Comparison of ENCODE assay signal across 8 cellular contexts in genomic region chr12:2682301-2683282, GRCh38.
DNase-seq lines count a peak whose midpoint lies in the region; ATAC-seq and TF ChIP-seq lines count a peak whose summit lies in the region.

No MANE protein-coding gene starts in this region.

- no peaks in the 10 kb centered on the region for H3K4me1 ChIP-seq in A673 (ENCODE audit: insufficient read depth, low read length, poor library complexity, severe bottlenecking)

- TF ChIP-seq CTCF in A673 (conservative IDR thresholded peaks at IDR 0.05; ENCODE audit: low read depth, low read length): peak; percentile 62
- TF ChIP-seq CTCF in foreskin fibroblast (IDR thresholded peaks at IDR 0.05; ENCODE audit: low read depth, low read length): peak; percentile 31

- H3K36me3 ChIP-seq in A673 (ENCODE audit: insufficient read depth, low read length, poor library complexity, severe bottlenecking): no peaks in the 10 kb centered on the region

- H3K27ac ChIP-seq in A673 (ENCODE audit: low read depth, low read length, poor library complexity, severe bottlenecking): no peak overlapping the region

- no peaks in the 10 kb centered on the region for H3K36me3 Mint-ChIP-seq in activated T-cell treated with anti-CD3 and anti-CD28 coated beads, Interleukin-2, amount 50 U/mL, for 24 hours (ENCODE audit: low read depth)

- CTCF ChIA-PET in A673 (lab: Charles Lee): interaction anchor here (1.6 kb wide), 2 partner anchors 58 to 101 kb away, joined by 5 to 14 read pairs; no protein-coding TSS in a partner anchor

- H3K9me3 ChIP-seq in A673 (ENCODE audit: low read depth, low read length, poor library complexity, severe bottlenecking): no peaks in the 10 kb centered on the region

- H3K4me3 Mint-ChIP-seq in activated T-cell treated with anti-CD3 and anti-CD28 coated beads, Interleukin-2, amount 50 U/mL, for 24 hours: no peak overlapping the region

- POLR2A ChIA-PET in A673 (lab: Charles Lee; ENCODE audit: low non-redundant PET): no interaction called here

- H3K4me1 Mint-ChIP-seq in activated T-cell treated with anti-CD3 and anti-CD28 coated beads, Interleukin-2, amount 50 U/mL, for 24 hours (ENCODE audit: low read depth): peaks cover 11% of the 10 kb centered on the region

- no peak overlapping the region for H3K4me3 ChIP-seq in A673 (ENCODE audit: low read depth, low read length, poor library complexity, severe bottlenecking)
- H3K4me3 ChIP-seq in foreskin fibroblast (ENCODE audit: low read depth in 1 of 2, low read length in 2 of 2): no peak overlapping the region

- peak; percentile 71 for DNase-seq in A673 (ENCODE audit: low spot score)
- DNase-seq in GDM1 (lab: John Stamatoyannopoulos, UW): peak; percentile 66
- peak; percentile 12 for DNase-seq in NCI-H226
- DNase-seq in activated T-cell treated with anti-CD3 and anti-CD28 coated beads, Interleukin-2, amount 50 U/mL, for 24 hours: no peak
- peak; percentile 24 to 65 for DNase-seq in foreskin fibroblast
- peak; percentile 65 for DNase-seq in retina
- DNase-seq in GM19238 (ENCODE audit: insufficient read length, low spot score): no peak

- H3K27ac Mint-ChIP-seq in activated T-cell treated with anti-CD3 and anti-CD28 coated beads, Interleukin-2, amount 50 U/mL, for 24 hours: peak overlapping the region; percentile 85

- no TSS peak for BruUV-seq in A673 (replicated peaks; lab: Mats Ljungman, UMichigan)

- ATAC-seq in HG03571 (IDR thresholded peaks at IDR 0.05; ENCODE audit: unreplicated experiment): no peak

- no peaks in the 10 kb centered on the region for H3K9me3 Mint-ChIP-seq in activated T-cell treated with anti-CD3 and anti-CD28 coated beads, Interleukin-2, amount 50 U/mL, for 24 hours

- no peaks in the 10 kb centered on the region for H3K27me3 ChIP-seq in A673 (replicated peaks; ENCODE audit: insufficient read depth, low read depth, low read length, poor library complexity)

- intact Hi-C loops in A673 (cut with micrococcal nuclease; ENCODE audit: unreplicated experiment): loop anchor here (1.0 kb wide), 1 partner anchor 102 kb away; no protein-coding TSS in a partner anchor

- H3K27me3 Mint-ChIP-seq in activated T-cell treated with anti-CD3 and anti-CD28 coated beads, Interleukin-2, amount 50 U/mL, for 24 hours: no peaks in the 10 kb centered on the region

Comparison
In these comparisons a context has a peak if more than half of its experiments do, and no peak if none do; other contexts are left out.
1. DNase-seq: peak in A673 (single experiment), GDM1 (single experiment), NCI-H226 (single experiment), foreskin fibroblast (2 of 2) and retina (single experiment); none in activated T-cell treated with anti-CD3 and anti-CD28 coated beads, Interleukin-2, amount 50 U/mL, for 24 hours (single experiment) and GM19238 (single experiment).